ENCODE assay signal across 8 cellular contexts in the genomic region with DNA sequence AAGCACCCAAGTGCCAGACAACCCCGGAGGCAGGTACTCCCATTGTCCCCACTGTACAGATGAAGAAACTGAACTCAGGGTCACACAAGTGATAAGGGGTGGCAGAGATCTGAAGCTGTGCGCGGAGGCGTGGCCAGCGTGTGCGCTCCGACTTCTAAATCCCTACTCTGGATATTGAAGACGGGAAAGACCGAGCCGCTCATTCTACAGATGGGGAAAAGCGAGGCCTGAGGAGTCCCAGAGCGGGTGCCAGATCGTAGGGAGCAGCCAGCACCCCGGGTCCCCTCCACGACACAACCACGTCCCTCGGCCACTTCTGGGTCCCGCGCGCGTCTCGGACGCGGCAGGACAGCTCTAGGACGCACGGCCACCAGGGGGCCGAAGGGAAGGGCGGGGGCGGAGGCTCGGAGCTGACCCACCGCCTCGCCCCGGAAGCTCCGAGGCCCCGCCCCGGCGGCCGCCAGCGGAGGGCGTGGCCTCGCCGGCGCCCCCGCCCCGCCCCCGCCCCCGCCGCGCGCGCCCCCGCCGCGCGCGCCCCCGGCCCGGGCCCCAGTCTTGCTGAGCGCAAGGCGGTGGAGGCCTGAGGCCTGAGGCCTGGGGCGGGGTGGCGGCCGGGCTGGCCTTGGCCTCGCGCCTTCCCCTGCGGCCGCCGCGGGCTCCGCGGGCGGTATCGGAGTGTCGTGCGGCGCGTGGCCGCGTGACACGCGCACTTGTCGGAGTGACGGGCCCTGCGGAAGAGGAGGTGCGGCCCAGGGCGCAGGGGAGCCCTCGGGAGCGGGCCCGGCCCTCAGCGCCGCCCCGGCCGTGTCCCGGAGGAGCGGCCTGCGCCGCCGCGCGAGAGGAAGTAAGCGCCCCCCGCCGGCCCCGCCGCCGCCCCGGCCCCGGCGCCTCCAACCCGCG. TPM values are rescaled to one million over a fixed set of nuclear protein-coding genes. Genes with fewer than 3 reads are reported as not detected.
DNase-seq lines count a peak whose midpoint lies in the region; ATAC-seq and TF ChIP-seq lines count a peak whose summit lies in the region.

A gene with protein sequence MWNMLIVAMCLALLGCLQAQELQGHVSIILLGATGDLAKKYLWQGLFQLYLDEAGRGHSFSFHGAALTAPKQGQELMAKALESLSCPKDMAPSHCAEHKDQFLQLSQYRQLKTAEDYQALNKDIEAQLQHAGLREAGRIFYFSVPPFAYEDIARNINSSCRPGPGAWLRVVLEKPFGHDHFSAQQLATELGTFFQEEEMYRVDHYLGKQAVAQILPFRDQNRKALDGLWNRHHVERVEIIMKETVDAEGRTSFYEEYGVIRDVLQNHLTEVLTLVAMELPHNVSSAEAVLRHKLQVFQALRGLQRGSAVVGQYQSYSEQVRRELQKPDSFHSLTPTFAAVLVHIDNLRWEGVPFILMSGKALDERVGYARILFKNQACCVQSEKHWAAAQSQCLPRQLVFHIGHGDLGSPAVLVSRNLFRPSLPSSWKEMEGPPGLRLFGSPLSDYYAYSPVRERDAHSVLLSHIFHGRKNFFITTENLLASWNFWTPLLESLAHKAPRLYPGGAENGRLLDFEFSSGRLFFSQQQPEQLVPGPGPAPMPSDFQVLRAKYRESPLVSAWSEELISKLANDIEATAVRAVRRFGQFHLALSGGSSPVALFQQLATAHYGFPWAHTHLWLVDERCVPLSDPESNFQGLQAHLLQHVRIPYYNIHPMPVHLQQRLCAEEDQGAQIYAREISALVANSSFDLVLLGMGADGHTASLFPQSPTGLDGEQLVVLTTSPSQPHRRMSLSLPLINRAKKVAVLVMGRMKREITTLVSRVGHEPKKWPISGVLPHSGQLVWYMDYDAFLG (plus strand): TSS at position 552 of the 900 bp plus-strand sequence. CDS start 10,161 bp downstream, outside the sequence.

- H3K9me3 Mint-ChIP-seq in CD8-positive, alpha-beta T cell: no peaks in the 10 kb centered on the region

- DNase-seq in CD8-positive, alpha-beta T cell: peak; percentile 43 to 86 (median 70)
- DNase-seq in GM19238 (ENCODE audit: insufficient read length, low spot score) (peak; percentile 97), OCI-M1 (lab: John Stamatoyannopoulos, UW) (peak; percentile 75)
- peak; percentile 82 for DNase-seq in activated T-cell treated with anti-CD3 and anti-CD28 coated beads, Interleukin-2, amount 50 U/mL, for 1 hour
- DNase-seq in stimulated activated CD8-positive, alpha-beta memory T cell treated with anti-CD3 and anti-CD28 coated beads, Interleukin-7, amount 100 ng/mL, for 4 hours (ENCODE audit: low read depth in 2 of 2): peak; percentile 21 to 73

- no peaks in the 10 kb centered on the region for H3K9me3 ChIP-seq in CD8-positive, alpha-beta T cell (ENCODE audit: low read length)
- H3K9me3 ChIP-seq in esophagus (ENCODE audit: control insufficient read depth in 2 of 2, insufficient read depth in 1 of 2, low read depth in 1 of 2, low read length in 1 of 2) (no peaks in the 10 kb centered on the region), muscle layer of duodenum (ENCODE audit: control insufficient read depth in 1 of 2, low read length in 2 of 2) (no peaks in the 10 kb centered on the region)

- no peaks in the 10 kb centered on the region for H3K27me3 ChIP-seq in CD8-positive, alpha-beta T cell (ENCODE audit: insufficient read depth, low read length)
- no peaks in the 10 kb centered on the region for H3K27me3 ChIP-seq in esophagus (ENCODE audit: control insufficient read depth in 1 of 2, insufficient read depth in 2 of 2, low read length in 2 of 2)
- no peaks in the 10 kb centered on the region for H3K27me3 ChIP-seq in muscle layer of duodenum (ENCODE audit: low read depth, low read length)

- peak within 1 kb of the TSS; percentile 64 for H3K27ac ChIP-seq in CD8-positive, alpha-beta T cell (ENCODE audit: low read depth, low read length)
- H3K27ac ChIP-seq in esophagus (ENCODE audit: low read depth in 2 of 2, low read length in 1 of 2) (peak within 1 kb of the TSS; percentile 98), muscle layer of duodenum (ENCODE audit: low read length) (peak within 1 kb of the TSS; percentile 93)

- peaks cover 38% of the 10 kb centered on the region for H3K4me1 Mint-ChIP-seq in CD8-positive, alpha-beta T cell (ENCODE audit: low read depth)

- peak within 1 kb of the TSS; percentile 96 for H3K4me3 Mint-ChIP-seq in CD8-positive, alpha-beta T cell

- TF ChIP-seq CTCF in CD8-positive, alpha-beta T cell (IDR thresholded peaks at IDR 0.05): peak; percentile 22

- CTCF ChIA-PET in CD8-positive, alpha-beta T cell (lab: Charles Lee): interaction anchor here (1.1 to 1.4 kb wide), 2 partner anchors 17 to 221 kb away, joined by 3 to 4 read pairs; no protein-coding TSS in a partner anchor

- peak within 1 kb of the TSS; percentile 96 for H3K27ac Mint-ChIP-seq in CD8-positive, alpha-beta T cell

- peaks cover 26% of the 10 kb centered on the region for H3K4me1 ChIP-seq in CD8-positive, alpha-beta T cell (ENCODE audit: insufficient read depth, low read length)
- H3K4me1 ChIP-seq in esophagus (ENCODE audit: control insufficient read depth in 2 of 2, insufficient read depth in 2 of 2, low read length in 1 of 2): peaks cover 2 to 8% of the 10 kb centered on the region in 2 donors
- H3K4me1 ChIP-seq in muscle layer of duodenum (ENCODE audit: control insufficient read depth in 1 of 2, insufficient read depth in 2 of 2, low read length in 2 of 2): peaks cover 14 to 31% of the 10 kb centered on the region in 2 donors

- H3K36me3 Mint-ChIP-seq in CD8-positive, alpha-beta T cell: peaks cover 4% of the 10 kb centered on the region

- POLR2A ChIA-PET in CD8-positive, alpha-beta T cell (lab: Charles Lee): interaction anchor here (1.0 kb wide), 2 partner anchors 11 to 33 kb away, joined by 3 to 4 read pairs; no protein-coding TSS in a partner anchor

- ATAC-seq in CD8-positive, alpha-beta T cell: peak; percentile 76
- peak; percentile 70 for ATAC-seq in HG03442 (IDR thresholded peaks at IDR 0.05; ENCODE audit: unreplicated experiment)

- no peaks in the 10 kb centered on the region for H3K27me3 Mint-ChIP-seq in CD8-positive, alpha-beta T cell (ENCODE audit: low read depth)

- 1% methylated on average over 58 to 111 of the region's 111 CpGs for WGBS in esophagus, 2 donors

- no peaks in the 10 kb centered on the region for H3K36me3 ChIP-seq in CD8-positive, alpha-beta T cell (ENCODE audit: insufficient read depth, low read length)
- H3K36me3 ChIP-seq in esophagus (ENCODE audit: control insufficient read depth in 2 of 2, insufficient read depth in 2 of 2, low read length in 1 of 2) (no peaks in the 10 kb centered on the region), muscle layer of duodenum (ENCODE audit: control insufficient read depth in 1 of 2, insufficient read depth in 2 of 2, low read length in 2 of 2) (no peaks in the 10 kb centered on the region)

- intact Hi-C loops in CD8-positive, alpha-beta T cell (cut with DNase I, micrococcal nuclease): loop anchor here (1.0 to 10.0 kb wide), 12 partner anchors 104 to 1460 kb away; a partner anchor contains a TSS

- peak within 1 kb of the TSS; percentile 71 for H3K4me3 ChIP-seq in CD8-positive, alpha-beta T cell (ENCODE audit: low read depth, low read length)
- H3K4me3 ChIP-seq in esophagus (ENCODE audit: low read depth in 1 of 2, low read length in 2 of 2): peak within 1 kb of the TSS; percentile 62 to 92
- H3K4me3 ChIP-seq in muscle layer of duodenum (ENCODE audit: low read depth in 1 of 2, low read length in 2 of 2): peak within 1 kb of the TSS; percentile 65 to 73

RNA-seq across cellular contexts. Expression of the gene that starts here (rescaled TPM):
- total RNA-seq in CD8-positive, alpha-beta T cell: 10 to 100 TPM; 11.1 to 11.2 TPM
- 1 to 10 TPM; 7.1 to 8.9 TPM for polyA plus RNA-seq in esophagus

Comparison
In these comparisons a context has a peak if more than half of its experiments do, and no peak if none do; other contexts are left out.
1. Peak in every context shown above with its lines: DNase-seq, ATAC-seq, H3K4me3 ChIP-seq and H3K27ac ChIP-seq.
2. DNase-seq: peak in every context shown above with its lines; median percentile 97 in GM19238; 82 in activated T-cell treated with anti-CD3 and anti-CD28 coated beads, Interleukin-2, amount 50 U/mL, for 1 hour; 75 in OCI-M1; 70 in CD8-positive, alpha-beta T cell; 47 in stimulated activated CD8-positive, alpha-beta memory T cell treated with anti-CD3 and anti-CD28 coated beads, Interleukin-7, amount 100 ng/mL, for 4 hours.